ENCODE assay signal across 11 cellular contexts in genomic region chr15:45079633-45080246, GRCh38. TPM values are rescaled to one million over a fixed set of nuclear protein-coding genes. Genes with fewer than 3 reads are reported as not detected.
A peak's percentile ranks its signal among the peaks of the same experiment; 100 is the strongest.
DNase-seq lines count a peak whose midpoint lies in the region; ATAC-seq and TF ChIP-seq lines count a peak whose summit lies in the region.
"Not testable (repeated sequence)": the region's sequence is repeated elsewhere in the genome, so short reads cannot be mapped to it uniquely, and the experiment has no call there.
"Had no signal": no experiment of that assay in that cellular context is flagged by ENCODE, and none has a peak within 500 bp of the region (broad histone marks: within the 10 kb centered on the region; RNA-seq: fewer than 3 reads in every experiment).

No MANE protein-coding gene starts in this region.

- H3K27ac Mint-ChIP-seq in activated naive CD8-positive, alpha-beta T cell treated with anti-CD3 and anti-CD28 coated beads, Interleukin-2, amount 50 U/mL, for 24 hours: not testable (repeated sequence)
- peak overlapping the region; percentile 86 for H3K27ac Mint-ChIP-seq in glutamatergic neuron (ENCODE audit: unreplicated experiment)

- not testable (repeated sequence) for TF ChIP-seq CTCF in glutamatergic neuron (IDR thresholded peaks at IDR 0.05; ENCODE audit: partially characterized antibody, unreplicated experiment)

- peak; percentile 12 for DNase-seq in Caki2 (ENCODE audit: low read depth)
- DNase-seq in activated naive CD8-positive, alpha-beta T cell treated with anti-CD3 and anti-CD28 coated beads, Interleukin-2, amount 50 U/mL, for 24 hours; glutamatergic neuron; left ventricle myocardium superior; stimulated activated naive CD8-positive, alpha-beta T cell treated with anti-CD3 and anti-CD28 coated beads, Interleukin-15, Interleukin-2, amounts not matched to agents 100 U/mL and 50 U/mL, for 24 hours: not testable (repeated sequence)
- DNase-seq in mucosa of gallbladder (ENCODE audit: low spot score): peak; percentile 44

- H3K36me3 Mint-ChIP-seq in activated naive CD8-positive, alpha-beta T cell treated with anti-CD3 and anti-CD28 coated beads, Interleukin-2, amount 50 U/mL, for 24 hours (ENCODE audit: low read depth); glutamatergic neuron (ENCODE audit: unreplicated experiment): not testable (repeated sequence)

- in situ Hi-C loops in Caki2 (cut with HindIII; ENCODE audit: low pct_unique_long_range_greater_than_20kb, low sequenced_read_pairs): not testable (repeated sequence)

- H3K9me3 Mint-ChIP-seq in activated naive CD8-positive, alpha-beta T cell treated with anti-CD3 and anti-CD28 coated beads, Interleukin-2, amount 50 U/mL, for 24 hours; glutamatergic neuron (ENCODE audit: unreplicated experiment): not testable (repeated sequence)

- H3K4me1 Mint-ChIP-seq in activated naive CD8-positive, alpha-beta T cell treated with anti-CD3 and anti-CD28 coated beads, Interleukin-2, amount 50 U/mL, for 24 hours: not testable (repeated sequence)
- H3K4me1 Mint-ChIP-seq in glutamatergic neuron (ENCODE audit: low read depth, unreplicated experiment): peaks cover 16% of the 10 kb centered on the region

- ATAC-seq in activated naive CD8-positive, alpha-beta T cell treated with anti-CD3 and anti-CD28 coated beads, Interleukin-2, amount 50 U/mL, for 24 hours: peak; percentile 38
- peak; percentile 76 for ATAC-seq in esophagus mucosa
- peak; percentile 49 for ATAC-seq in left ventricle myocardium superior
- peak; percentile 13 for ATAC-seq in stimulated activated naive CD8-positive, alpha-beta T cell treated with anti-CD3 and anti-CD28 coated beads, Interleukin-15, Interleukin-2, amounts not matched to agents 100 U/mL and 50 U/mL, for 24 hours

- not testable (repeated sequence) for H3K4me3 Mint-ChIP-seq in activated naive CD8-positive, alpha-beta T cell treated with anti-CD3 and anti-CD28 coated beads, Interleukin-2, amount 50 U/mL, for 24 hours; glutamatergic neuron (ENCODE audit: unreplicated experiment)

- intact Hi-C loops in left ventricle myocardium superior (cut with micrococcal nuclease): not testable (repeated sequence)

- H3K27me3 Mint-ChIP-seq in activated naive CD8-positive, alpha-beta T cell treated with anti-CD3 and anti-CD28 coated beads, Interleukin-2, amount 50 U/mL, for 24 hours; glutamatergic neuron (ENCODE audit: unreplicated experiment): not testable (repeated sequence)

RNA-seq across cellular contexts. Expression of gene DUOX2, which starts 34.2 kb away (rescaled TPM):
- not detected in 2 replicates for total RNA-seq in Caki2 (2014; rRNA removed; shearing (Covaris generic); ENCODE audit: low replicate concordance)
- 29.3 TPM for total RNA-seq in esophagus mucosa
- not detected for total RNA-seq in glutamatergic neuron (ENCODE audit: unreplicated experiment)
- total RNA-seq in left ventricle myocardium superior: 0.05 TPM
- total RNA-seq in mucosa of gallbladder: 366 TPM
- total RNA-seq: GM23248 had no signal

RNA-seq across cellular contexts. Expression of gene DUOXA2, which starts 34.4 kb away (rescaled TPM):
- total RNA-seq in Caki2 (2014; rRNA removed; shearing (Covaris generic); ENCODE audit: low replicate concordance): not detected in 2 replicates
- total RNA-seq in esophagus mucosa (10.4 TPM), glutamatergic neuron (ENCODE audit: unreplicated experiment) (not detected), left ventricle myocardium superior (not detected), mucosa of gallbladder (87.1 TPM)
- total RNA-seq: A172; B cell; CD4-positive, alpha-beta memory T cell; GM23248 had no signal

RNA-seq across cellular contexts. Expression of gene DUOXA1, which starts 49.9 kb away (rescaled TPM):
- total RNA-seq in Caki2 (2014; rRNA removed; shearing (Covaris generic); ENCODE audit: low replicate concordance): not detected in 2 replicates
- 131 TPM for total RNA-seq in esophagus mucosa
- not detected for total RNA-seq in glutamatergic neuron (ENCODE audit: unreplicated experiment)
- 0.59 TPM for total RNA-seq in left ventricle myocardium superior
- total RNA-seq in mucosa of gallbladder: 10.6 TPM
- total RNA-seq: A172 had no signal

RNA-seq across cellular contexts. Expression of gene DUOX1, which starts 50.1 kb away (rescaled TPM):
- not detected in 2 replicates for total RNA-seq in Caki2 (2014; rRNA removed; shearing (Covaris generic); ENCODE audit: low replicate concordance)
- total RNA-seq in esophagus mucosa (114 TPM), glutamatergic neuron (ENCODE audit: unreplicated experiment) (not detected), left ventricle myocardium superior (0.50 TPM), mucosa of gallbladder (23.4 TPM)
- total RNA-seq: A172 had no signal

RNA-seq across cellular contexts. Expression of gene SORD, which starts 56.7 kb away (rescaled TPM):
- 25.1 and 33.6 TPM in 2 replicates for total RNA-seq in Caki2 (2014; rRNA removed; shearing (Covaris generic); ENCODE audit: low replicate concordance)
- total RNA-seq in esophagus mucosa (26.3 TPM), glutamatergic neuron (ENCODE audit: unreplicated experiment) (29.1 TPM), left ventricle myocardium superior (13.6 TPM), mucosa of gallbladder (36.4 TPM)

Comparison
In these comparisons a context has a peak if more than half of its experiments do, and no peak if none do; other contexts are left out.
1. ATAC-seq: peak in every context shown above with its lines; median percentile 76 in esophagus mucosa; 49 in left ventricle myocardium superior; 38 in activated naive CD8-positive, alpha-beta T cell treated with anti-CD3 and anti-CD28 coated beads, Interleukin-2, amount 50 U/mL, for 24 hours; 13 in stimulated activated naive CD8-positive, alpha-beta T cell treated with anti-CD3 and anti-CD28 coated beads, Interleukin-15, Interleukin-2, amounts not matched to agents 100 U/mL and 50 U/mL, for 24 hours.
2. RNA of gene DUOX2, which starts 34.2 kb away (total RNA-seq): 366 TPM in mucosa of gallbladder (single experiment) and 29.3 TPM in esophagus mucosa (single experiment); 0.05 TPM in left ventricle myocardium superior (single experiment), not detected in glutamatergic neuron (single experiment) and not detected in Caki2; every median in the first group is over 10 times any median in the second.
3. RNA of gene DUOXA2, which starts 34.4 kb away (total RNA-seq): 87.1 TPM in mucosa of gallbladder (single experiment) and 10.4 TPM in esophagus mucosa (single experiment); not detected in Caki2, not detected in glutamatergic neuron (single experiment) and not detected in left ventricle myocardium superior (single experiment); every median in the first group is over 10 times any median in the second.
4. RNA of gene DUOXA1, which starts 49.9 kb away (total RNA-seq): 131 TPM in esophagus mucosa (single experiment); 10.6 TPM in mucosa of gallbladder (single experiment), 0.59 TPM in left ventricle myocardium superior (single experiment), not detected in Caki2 and not detected in glutamatergic neuron (single experiment); every median in the first group is over 10 times any median in the second.